ENCODE assay signal across 22 cellular contexts in genomic region chr12:32091696-32092095, GRCh38. TPM values are rescaled to one million over a fixed set of nuclear protein-coding genes. Genes with fewer than 3 reads are reported as not detected.
DNase-seq lines count a peak whose midpoint lies in the region; ATAC-seq and TF ChIP-seq lines count a peak whose summit lies in the region.
"Had no signal": no experiment of that assay in that cellular context is flagged by ENCODE, and none has a peak within 500 bp of the region (broad histone marks: within the 10 kb centered on the region; RNA-seq: fewer than 3 reads in every experiment).

No MANE protein-coding gene starts in this region.

- H3K79me2 ChIP-seq in GM23248 (ENCODE audit: insufficient read depth): no peaks in the 10 kb centered on the region
- no peaks in the 10 kb centered on the region for H3K79me2 ChIP-seq in neural progenitor cell (ENCODE audit: low read depth)

- H3K4me3 ChIP-seq in GM23248: no peak overlapping the region
- H3K4me3 ChIP-seq in neural progenitor cell: no peak overlapping the region
- H3K4me3 ChIP-seq: BLaER1, K562 had no signal

- no peaks in the 10 kb centered on the region for H3K27me3 ChIP-seq in GM23248 (replicated peaks; ENCODE audit: insufficient read depth)
- no peaks in the 10 kb centered on the region for H3K27me3 ChIP-seq in neural progenitor cell
- H3K27me3 ChIP-seq: BLaER1 had no signal

- H3K36me3 Mint-ChIP-seq in nephron (ENCODE audit: low read depth) (no peaks in the 10 kb centered on the region), neural progenitor cell (no peaks in the 10 kb centered on the region)

- no peaks in the 10 kb centered on the region for H3K4me1 ChIP-seq in GM23248 (ENCODE audit: insufficient read depth)
- H3K4me1 ChIP-seq in neural progenitor cell: peaks cover 12% of the 10 kb centered on the region

- H3K9ac ChIP-seq in GM23248: no peak overlapping the region
- no peak overlapping the region for H3K9ac ChIP-seq in neural progenitor cell
- H3K9ac ChIP-seq: BLaER1 had no signal

- no peaks in the 10 kb centered on the region for H3K9me3 ChIP-seq in GM23248 (ENCODE audit: low read depth)
- no peaks in the 10 kb centered on the region for H3K9me3 ChIP-seq in neural progenitor cell (ENCODE audit: low read depth)

- H4K20me1 ChIP-seq in GM23248 (ENCODE audit: insufficient read depth): no peaks in the 10 kb centered on the region
- H4K20me1 ChIP-seq in neural progenitor cell (ENCODE audit: low read depth): no peaks in the 10 kb centered on the region
- H4K20me1 ChIP-seq: BLaER1 had no signal

- H3K36me3 ChIP-seq in GM23248 (ENCODE audit: low read depth) (no peaks in the 10 kb centered on the region), neural progenitor cell (no peaks in the 10 kb centered on the region)
- H3K36me3 ChIP-seq: BLaER1 had no signal

- DNase-seq in NCI-H1417 (lab: John Stamatoyannopoulos, UW) (peak in 2 of 3 experiments; percentile 18 to 60), NCI-H1417 treated with DMSO at 0.1 percent for 48 hours (lab: John Stamatoyannopoulos, UW) (no peak), GM23248 (peak; percentile 63), RPMI7951 (ENCODE audit: low read depth) (peak; percentile 10), neural progenitor cell (ENCODE audit: low spot score) (no peak)
- DNase-seq: CD4-positive, alpha-beta T cell; H7; Kasumi-1; NCI-H1105 treated with DMSO at 0.1 percent for 48 hours; NCI-H187; NCI-H2081 treated with DMSO at 0.1 percent for 48 hours; NCI-H2171; NCI-H226; NCI-H510A; NCI-H774; SHP77 had no signal

- no peak overlapping the region for H3K27ac ChIP-seq in GM23248
- H3K27ac ChIP-seq in neural progenitor cell: no peak overlapping the region
- H3K27ac ChIP-seq: 22Rv1, BLaER1, RWPE1 had no signal

- peaks cover 12% of the 10 kb centered on the region for H3K4me1 Mint-ChIP-seq in nephron
- H3K4me1 Mint-ChIP-seq in neural progenitor cell: peaks cover 21% of the 10 kb centered on the region

- no peak overlapping the region for H3K4me2 ChIP-seq in GM23248 (ENCODE audit: unreplicated experiment)
- H3K4me2 ChIP-seq in neural progenitor cell: no peak overlapping the region
- H3K4me2 ChIP-seq: BLaER1 had no signal

- no peaks in the 10 kb centered on the region for H3F3A ChIP-seq in GM23248 (ENCODE audit: insufficient read depth)
- H3F3A ChIP-seq in neural progenitor cell (ENCODE audit: low read depth): peaks cover 12% of the 10 kb centered on the region

- H3K4me3 Mint-ChIP-seq in nephron (no peak overlapping the region), neural progenitor cell (no peak overlapping the region)
- H3K4me3 Mint-ChIP-seq: CD4-positive, alpha-beta T cell had no signal

- ATAC-seq in GM18868 (IDR thresholded peaks at IDR 0.05; ENCODE audit: unreplicated experiment): no peak
- ATAC-seq: K562 had no signal

- H2AFZ ChIP-seq in GM23248 (no peak overlapping the region), neural progenitor cell (replicated peaks) (no peak overlapping the region)

- no peaks in the 10 kb centered on the region; the same call in 1 of the 2 replicates for H3K9me2 ChIP-seq in GM23248 (ENCODE audit: insufficient read depth)

- TF ChIP-seq CTCF in nephron (IDR thresholded peaks at IDR 0.05; ENCODE audit: unreplicated experiment in 3 of 3) (no peak), neural progenitor cell (IDR thresholded peaks at IDR 0.05) (no peak)

- H3K27me3 Mint-ChIP-seq in nephron (ENCODE audit: low read depth) (peaks cover 5% of the 10 kb centered on the region), neural progenitor cell (ENCODE audit: insufficient read depth, low read depth) (peaks cover 6% of the 10 kb centered on the region)
- H3K27me3 Mint-ChIP-seq: CD4-positive, alpha-beta T cell had no signal

- H3K9me3 Mint-ChIP-seq in nephron: no peaks in the 10 kb centered on the region
- H3K9me3 Mint-ChIP-seq in neural progenitor cell: no peaks in the 10 kb centered on the region
- H3K9me3 Mint-ChIP-seq: CD4-positive, alpha-beta T cell had no signal

- 3% methylated on average over 1 of the region's 1 CpG for WGBS in GM23248 (ENCODE audit: low coverage in 1 of 2, low lambda C conversion rate in 2 of 2, missing lambda C conversion rate in 2 of 2), 2 experiments

- H3K27ac Mint-ChIP-seq in nephron (peak overlapping the region in 2 of 3 experiments; percentile 43 to 59), neural progenitor cell (no peak overlapping the region)
- H3K27ac Mint-ChIP-seq: CD4-positive, alpha-beta T cell had no signal

- in situ Hi-C loops in GM23248 (cut with MboI): no loop called here

RNA-seq across cellular contexts. Expression of gene BICD1, which starts 15.0 kb away (rescaled TPM):
- total RNA-seq in GM23248 (2014; rRNA removed; shearing (Covaris generic)): 9.7 and 18.7 TPM in 2 replicates
- polyA plus RNA-seq in GM23248 (2016; fragmentation: Nextera tagmentation; extraction: Ambion mirVana): 19.9 and 20.6 TPM in 2 replicates
- 10.5 and 15.1 TPM in 2 replicates for total RNA-seq in RPMI7951 (2014; rRNA removed; shearing (Covaris generic))
- 20.3 and 23.6 TPM in 2 replicates for total RNA-seq in neural progenitor cell (ENCODE audit: low replicate concordance)

Comparison
In these comparisons a context has a peak if more than half of its experiments do, and no peak if none do; other contexts are left out.
1. DNase-seq: peak in NCI-H1417 (2 of 3), GM23248 (single experiment) and RPMI7951 (single experiment); none in NCI-H1417 treated with DMSO at 0.1 percent for 48 hours (single experiment) and neural progenitor cell (single experiment).